20 cellular contexts compared by ENCODE assay signal in genomic region chr6:20605061-20605460, GRCh38.
DNase-seq lines count a peak whose midpoint lies in the region; ATAC-seq and TF ChIP-seq lines count a peak whose summit lies in the region.
"Had no signal": no experiment of that assay in that cellular context is flagged by ENCODE, and none has a peak within 500 bp of the region (broad histone marks: within the 10 kb centered on the region; RNA-seq: fewer than 3 reads in every experiment).

No MANE protein-coding gene starts in this region.

- H3K56ac ChIP-seq in mesendoderm (ENCODE audit: low read length), result no peak overlapping the region

- peak; percentile 50 for DNase-seq in DMS 273 (lab: John Stamatoyannopoulos, UW; ENCODE audit: unreplicated experiment)
- DNase-seq in DMS 273 treated with DMSO at 0.1 percent for 48 hours (lab: John Stamatoyannopoulos, UW), result no peak
- peak; percentile 3 for DNase-seq in RWPE1 (ENCODE audit: low spot score)
- peak; percentile 18 for DNase-seq in epithelial cell of esophagus (ENCODE audit: low read depth)
- peak; percentile 36 for DNase-seq in mesendoderm
- DNase-seq in left lung, result no peak
- DNase-seq in HuH-7.5 (ENCODE audit: low spot score), result no peak
- no peak for DNase-seq in stimulated activated CD4-positive, alpha-beta T cell treated with anti-CD3 and anti-CD28 coated beads, Interleukin-15, amount 100 ng/mL, for 24 hours
- DNase-seq: AML-193; Calu3; CD4-positive, CD25-positive, alpha-beta regulatory T cell; DMS153; DMS79 treated with DMSO at 0.1 percent for 48 hours; GDM1; GOT3; HFFc6 had no signal

- H2BK120ac ChIP-seq in mesendoderm (ENCODE audit: low read depth, low read length), result no peak overlapping the region

- H2BK15ac ChIP-seq in mesendoderm (replicated peaks; ENCODE audit: low read depth), result no peak overlapping the region

- no peak overlapping the region for H3K4ac ChIP-seq in mesendoderm (ENCODE audit: low read depth, low read length)

- no peak overlapping the region for H4K5ac ChIP-seq in mesendoderm (ENCODE audit: low read length)

- CTCF ChIA-PET in RWPE1 (lab: Yijun Ruan, JAX), result interaction anchor here (0.5 to 0.7 kb wide), 3 partner anchors 71 to 191 kb away, joined by 3 to 4 read pairs (median 3); no protein-coding TSS in a partner anchor

- H3K27ac ChIP-seq in RWPE1 (no peak overlapping the region), mesendoderm (ENCODE audit: low read depth, low read length) (no peak overlapping the region), left lung (no peak overlapping the region)
- H3K27ac ChIP-seq: 22Rv1, BLaER1, HL-60 had no signal

- intact Hi-C loops in left lung (cut with DNase I), result no loop called here

- ATAC-seq in left lung, result no peak

- H3K4me2 ChIP-seq in mesendoderm (ENCODE audit: low read length), result no peak overlapping the region
- H3K4me2 ChIP-seq: BLaER1 had no signal

- H3K36me3 ChIP-seq in mesendoderm (ENCODE audit: control insufficient read depth, insufficient read depth, low read length) (no peaks in the 10 kb centered on the region), left lung (no peaks in the 10 kb centered on the region)
- H3K36me3 ChIP-seq: HAP-1 had no signal

- H3K4me1 ChIP-seq in mesendoderm (ENCODE audit: control insufficient read depth, low read depth, low read length) (no peaks in the 10 kb centered on the region), left lung (no peaks in the 10 kb centered on the region)
- H3K4me1 ChIP-seq: BLaER1 had no signal

- TF ChIP-seq CTCF in RWPE1 (conservative IDR thresholded peaks at IDR 0.05; ENCODE audit: low read depth) (no peak), epithelial cell of esophagus (IDR thresholded peaks at IDR 0.05; ENCODE audit: insufficient read depth, low read depth, low read length, missing control alignments) (no peak), left lung (IDR thresholded peaks at IDR 0.05) (no peak)

- no peak overlapping the region for H3K23ac ChIP-seq in mesendoderm (ENCODE audit: low read length)

- no peak overlapping the region for H2AK5ac ChIP-seq in mesendoderm (ENCODE audit: low read length)

- no peaks in the 10 kb centered on the region for H3K79me1 ChIP-seq in mesendoderm (ENCODE audit: low read length)

- no peaks in the 10 kb centered on the region for H3K79me2 ChIP-seq in mesendoderm (ENCODE audit: control insufficient read depth, insufficient read depth, low read length)

- no peak overlapping the region for H3K9ac ChIP-seq in mesendoderm (ENCODE audit: low read length)
- H3K9ac ChIP-seq: BLaER1 had no signal

- no peak overlapping the region for H3K18ac ChIP-seq in mesendoderm (ENCODE audit: low read length)

- H3K4me3 ChIP-seq in epithelial cell of esophagus (ENCODE audit: low read length), result no peak overlapping the region
- no peak overlapping the region for H3K4me3 ChIP-seq in mesendoderm (ENCODE audit: low read length)
- no peak overlapping the region for H3K4me3 ChIP-seq in left lung
- H3K4me3 ChIP-seq: BLaER1, HAP-1 had no signal

- no peak overlapping the region for H4K8ac ChIP-seq in mesendoderm (ENCODE audit: low read depth, low read length)

- POLR2A ChIA-PET in RWPE1 (lab: Yijun Ruan, JAX; ENCODE audit: low non-redundant PET), result no interaction called here

- no CpG with 5 or more reads among the region's 1 CpG for WGBS in mesendoderm (ENCODE audit: extremely low coverage, insufficient coverage, low lambda C conversion rate)

- H3K27me3 ChIP-seq in mesendoderm (ENCODE audit: insufficient read depth, low read length, poor library complexity) (no peaks in the 10 kb centered on the region), left lung (no peaks in the 10 kb centered on the region)
- H3K27me3 ChIP-seq: BLaER1 had no signal

- no peaks in the 10 kb centered on the region for H3K9me3 ChIP-seq in left lung
- H3K9me3 ChIP-seq: HAP-1 had no signal

- no peak overlapping the region for H2BK5ac ChIP-seq in mesendoderm (ENCODE audit: low read length)

Comparison
In these comparisons a context has a peak if more than half of its experiments do, and no peak if none do; other contexts are left out.
1. DNase-seq: peak in DMS 273 (single experiment), RWPE1 (single experiment), epithelial cell of esophagus (single experiment) and mesendoderm (single experiment); none in DMS 273 treated with DMSO at 0.1 percent for 48 hours (single experiment), left lung (0 of 2), HuH-7.5 (single experiment) and stimulated activated CD4-positive, alpha-beta T cell treated with anti-CD3 and anti-CD28 coated beads, Interleukin-15, amount 100 ng/mL, for 24 hours (single experiment).